Comparison of ENCODE assay signal across 9 cellular contexts in the genomic region with DNA sequence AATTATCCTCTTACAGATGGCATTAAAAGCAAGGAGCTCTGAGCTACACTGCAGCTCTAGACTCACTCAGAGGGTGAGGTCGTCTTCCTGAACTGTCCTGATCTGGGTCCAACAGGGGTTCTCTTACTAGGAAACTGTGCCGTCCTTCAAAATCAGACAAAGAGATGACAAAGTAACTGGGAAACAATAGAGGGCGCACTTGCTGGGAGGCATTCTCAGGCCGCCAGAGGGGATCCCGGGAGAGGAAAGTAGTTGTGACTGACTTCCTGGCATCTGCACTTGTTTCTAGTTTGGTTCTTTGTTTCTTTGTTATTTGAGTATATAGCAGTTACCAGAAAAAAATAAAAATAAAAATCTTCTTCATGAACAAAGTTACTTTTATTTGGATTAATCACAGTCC.
DNase-seq lines count a peak whose midpoint lies in the region; ATAC-seq and TF ChIP-seq lines count a peak whose summit lies in the region.
"Had no signal": no experiment of that assay in that cellular context is flagged by ENCODE, and none has a peak within 500 bp of the region (broad histone marks: within the 10 kb centered on the region; RNA-seq: fewer than 3 reads in every experiment).

No MANE protein-coding gene starts in this region.

- no peak for ATAC-seq in HG03280 (IDR thresholded peaks at IDR 0.05; ENCODE audit: unreplicated experiment)
- ATAC-seq in esophagus mucosa: no peak

- H3K4me3 ChIP-seq in retinal pigment epithelial cell (ENCODE audit: low read length) (no peak overlapping the region), lower leg skin (ENCODE audit: low read depth, poor library complexity, severe bottlenecking) (no peak overlapping the region)

- no peaks in the 10 kb centered on the region for H3K36me3 Mint-ChIP-seq in endothelial cell (ENCODE audit: low read depth, unreplicated experiment)

- 18 to 21% methylated on average over 5 of the region's 5 CpGs for WGBS in lower leg skin, 2 donors

- intact Hi-C loops in lower leg skin (cut with DNase I; ENCODE audit: low total_unique reads): no loop called here

- H3K27me3 Mint-ChIP-seq in endothelial cell (ENCODE audit: unreplicated experiment): peaks cover 2% of the 10 kb centered on the region

- H3K4me1 Mint-ChIP-seq in endothelial cell (ENCODE audit: unreplicated experiment): peaks cover 4% of the 10 kb centered on the region

- no peak for TF ChIP-seq POLR2A in lower leg skin (IDR thresholded peaks at IDR 0.05)

- no peaks in the 10 kb centered on the region for H3K9me3 Mint-ChIP-seq in endothelial cell (ENCODE audit: unreplicated experiment)

- DNase-seq in NCI-H1436 (lab: John Stamatoyannopoulos, UW): peak; percentile 9
- no peak for DNase-seq in NCI-H1436 treated with DMSO at 0.1 percent for 48 hours (lab: John Stamatoyannopoulos, UW)
- peak; percentile 20 for DNase-seq in NCI-H82 treated with DMSO at 0.1 percent for 48 hours (lab: John Stamatoyannopoulos, UW; ENCODE audit: unreplicated experiment)
- peak; percentile 58 for DNase-seq in endothelial cell (ENCODE audit: low spot score)
- DNase-seq in retinal pigment epithelial cell (ENCODE audit: low read depth): no peak
- DNase-seq in lower leg skin (ENCODE audit: low spot score in 2 of 2): no peak
- DNase-seq: NCI-H1092 treated with DMSO at 0.1 percent for 48 hours had no signal

- no peak overlapping the region for H3K27ac Mint-ChIP-seq in endothelial cell (ENCODE audit: unreplicated experiment)

- H3K4me3 Mint-ChIP-seq in endothelial cell (ENCODE audit: unreplicated experiment): no peak overlapping the region

- TF ChIP-seq CTCF in endothelial cell (IDR thresholded peaks at IDR 0.05; ENCODE audit: unreplicated experiment) (peak; percentile 47), retinal pigment epithelial cell (conservative IDR thresholded peaks at IDR 0.05; ENCODE audit: low read depth, low read length) (peak; percentile 80), lower leg skin (IDR thresholded peaks at IDR 0.05) (no peak)

Comparison
In these comparisons a context has a peak if more than half of its experiments do, and no peak if none do; other contexts are left out.
1. DNase-seq: peak in NCI-H1436 (single experiment), NCI-H82 treated with DMSO at 0.1 percent for 48 hours (single experiment) and endothelial cell (single experiment); none in NCI-H1436 treated with DMSO at 0.1 percent for 48 hours (single experiment), retinal pigment epithelial cell (single experiment) and lower leg skin (0 of 2).
2. CTCF ChIP-seq: peak in endothelial cell (single experiment) and retinal pigment epithelial cell (single experiment); none in lower leg skin (0 of 3).